In genomic region chr15:68063606-68064005, GRCh38 we compare ENCODE assay signal across 21 cellular contexts. TPM values are rescaled to one million over a fixed set of nuclear protein-coding genes. Genes with fewer than 3 reads are reported as not detected.
A peak's percentile ranks its signal among the peaks of the same experiment; 100 is the strongest.
DNase-seq lines count a peak whose midpoint lies in the region; ATAC-seq, FAIRE-seq and TF ChIP-seq lines count a peak whose summit lies in the region.
"Had no signal": no experiment of that assay in that cellular context is flagged by ENCODE, and none has a peak within 500 bp of the region (broad histone marks: within the 10 kb centered on the region; RNA-seq: fewer than 3 reads in every experiment).

No MANE protein-coding gene starts in this region.

- no peak overlapping the region for H3K23ac ChIP-seq in trophoblast cell (ENCODE audit: low read length)

- no peak for TF ChIP-seq EP300 in HepG2 (IDR thresholded peaks at IDR 0.05; ENCODE audit: low read depth in 2 of 2, low read length in 2 of 2)
- no peak for TF ChIP-seq EP300 in HepG2 (CRISPR knock-in tag; IDR thresholded peaks at IDR 0.05; ENCODE audit: borderline replicate concordance)

- H3K18ac ChIP-seq in trophoblast cell (ENCODE audit: low read length) = no peak overlapping the region

- no peak overlapping the region for H4K91ac ChIP-seq in trophoblast cell (ENCODE audit: low read depth, low read length)

- no peak overlapping the region for H3K4me3 Mint-ChIP-seq in activated CD8-positive, alpha-beta T cell treated with anti-CD3 and anti-CD28 coated beads, Interleukin-2, amount 10 ng/mL, durations not matched to agents 7 days and 5 days

- no peak overlapping the region for H3K27ac ChIP-seq in HepG2 (ENCODE audit: extremely low read length, insufficient read depth, low read length)
- H3K27ac ChIP-seq in right lobe of liver = no peak overlapping the region
- peak overlapping the region; percentile 16 for H3K27ac ChIP-seq in foreskin keratinocyte
- H3K27ac ChIP-seq in trophoblast cell (ENCODE audit: low read depth, low read length) = no peak overlapping the region
- H3K27ac ChIP-seq: BLaER1, C4-2B, GM23248 had no signal

- no peak overlapping the region for H2BK12ac ChIP-seq in trophoblast cell (ENCODE audit: low read length)

- no peak overlapping the region for H4K12ac ChIP-seq in trophoblast cell (ENCODE audit: low read depth, low read length)

- no peak for TF ChIP-seq RAD21 in HepG2 (CRISPR knock-in tag; IDR thresholded peaks at IDR 0.05)

- no peak overlapping the region for H4K8ac ChIP-seq in trophoblast cell (ENCODE audit: low read depth, low read length)

- CTCF ChIA-PET in HepG2 (lab: Yijun Ruan, JAX; ENCODE audit: low intra/inter-chr PET ratio, low total read pairs) = no interaction called here
- CTCF ChIA-PET in activated CD8-positive, alpha-beta T cell treated with anti-CD3 and anti-CD28 coated beads, Interleukin-2, amount 10 ng/mL, durations not matched to agents 7 days and 5 days (lab: Charles Lee) = no interaction called here

- in situ Hi-C loops in HepG2 (cut with HindIII; ENCODE audit: extremely low pct_ligation_motif_present, low pct_unique_long_range_greater_than_20kb) = no loop called here

- peak overlapping the region; percentile 79 for H3K4ac ChIP-seq in trophoblast cell (ENCODE audit: low read depth, low read length)

- peaks cover 26% of the 10 kb centered on the region for H3K4me1 ChIP-seq in HepG2 (ENCODE audit: insufficient read depth, low read length)
- H3K4me1 ChIP-seq in right lobe of liver = peaks cover 0 to 14% (median 6%) of the 10 kb centered on the region in 4 donors
- H3K4me1 ChIP-seq in foreskin keratinocyte = peaks cover 11% of the 10 kb centered on the region
- no peaks in the 10 kb centered on the region for H3K4me1 ChIP-seq in trophoblast cell (ENCODE audit: control insufficient read depth in 1 of 2, insufficient read depth in 2 of 2, low read length in 2 of 2)
- H3K4me1 ChIP-seq: Caco-2 had no signal

- TF ChIP-seq POLR2A in HepG2 (IDR thresholded peaks at IDR 0.05; ENCODE audit: insufficient read depth in 1 of 2, low read depth in 2 of 2, low read length in 2 of 2) (no peak), right lobe of liver (IDR thresholded peaks at IDR 0.05) (no peak)

- intact Hi-C loops in HepG2 (cut with micrococcal nuclease; ENCODE audit: unreplicated experiment) (no loop called here), right lobe of liver (cut with DNase I) (no loop called here)

- peaks cover 98% of the 10 kb centered on the region for H3K79me2 ChIP-seq in HepG2 (ENCODE audit: insufficient read depth, low read length)
- peaks cover 10% of the 10 kb centered on the region for H3K79me2 ChIP-seq in trophoblast cell (ENCODE audit: control insufficient read depth, insufficient read depth, low read length, poor library complexity)

- no peak overlapping the region for H2BK120ac ChIP-seq in trophoblast cell (ENCODE audit: insufficient read depth, low read length, poor library complexity)

- no peak for ATAC-seq in HepG2
- no peak for ATAC-seq in right lobe of liver
- no peak for ATAC-seq in foreskin keratinocyte
- no peak for ATAC-seq in activated CD8-positive, alpha-beta T cell treated with anti-CD3 and anti-CD28 coated beads, Interleukin-2, amount 10 ng/mL, durations not matched to agents 7 days and 5 days
- no peak for ATAC-seq in HG03520 (IDR thresholded peaks at IDR 0.05; ENCODE audit: unreplicated experiment)
- ATAC-seq: CD8-positive, alpha-beta T cell had no signal

- TF ChIP-seq CTCF in HepG2 (CRISPR knock-in tag; IDR thresholded peaks at IDR 0.05) (no peak), right lobe of liver (IDR thresholded peaks at IDR 0.05) (no peak), foreskin keratinocyte (conservative IDR thresholded peaks at IDR 0.05) (no peak)

- H3K79me1 ChIP-seq in trophoblast cell (ENCODE audit: low read length) = no peaks in the 10 kb centered on the region

- no peak overlapping the region for H2AK5ac ChIP-seq in trophoblast cell (ENCODE audit: low read length)

- H3K4me2 ChIP-seq in HepG2 (ENCODE audit: low read depth, low read length) (no peak overlapping the region), trophoblast cell (ENCODE audit: low read length) (no peak overlapping the region)
- H3K4me2 ChIP-seq: BLaER1 had no signal

- POLR2A ChIA-PET in HepG2 (lab: Yijun Ruan, JAX) = no interaction called here
- POLR2A ChIA-PET in activated CD8-positive, alpha-beta T cell treated with anti-CD3 and anti-CD28 coated beads, Interleukin-2, amount 10 ng/mL, durations not matched to agents 7 days and 5 days (lab: Charles Lee) = interaction anchor here (2.1 kb wide), 1 partner anchor 9 kb away, joined by 9 read pairs; the partner anchor contains the start of gene PIAS1

- no peak overlapping the region for H2BK5ac ChIP-seq in trophoblast cell (ENCODE audit: low read depth, low read length, poor library complexity)

- no peak for DNase-seq in HepG2 (ENCODE audit: low spot score)
- no peak for DNase-seq in right lobe of liver
- no peak for DNase-seq in foreskin keratinocyte
- no peak for DNase-seq in trophoblast cell
- no peak for DNase-seq in activated CD8-positive, alpha-beta T cell treated with anti-CD3 and anti-CD28 coated beads, Interleukin-2, amount 10 ng/mL, durations not matched to agents 7 days and 5 days
- DNase-seq in ecto neural progenitor cell (ENCODE audit: low spot score) = no peak
- DNase-seq: 8988T; Caco-2; CD4-positive, CD25-positive, alpha-beta regulatory T cell; CD8-positive, alpha-beta T cell; DMS153; DND-41; GM23248; H7; HCEC 1CT had no signal

- no peak for FAIRE-seq in HepG2 (lab: Jason Lieb, UNC)
- FAIRE-seq: G401.6, GM12892, H1 had no signal

- H3K4me3 ChIP-seq in HepG2 (replicated peaks in 1 of 3; ENCODE audit: insufficient read depth in 1 of 3, low read depth in 2 of 3, low read length in 3 of 3) (no peak overlapping the region), right lobe of liver (no peak overlapping the region), trophoblast cell (ENCODE audit: low read depth, low read length) (no peak overlapping the region)
- H3K4me3 ChIP-seq: BLaER1, GM23248 had no signal

- peaks cover 23% of the 10 kb centered on the region for H3K36me3 Mint-ChIP-seq in activated CD8-positive, alpha-beta T cell treated with anti-CD3 and anti-CD28 coated beads, Interleukin-2, amount 10 ng/mL, durations not matched to agents 7 days and 5 days (ENCODE audit: low read depth)

- H3K9ac ChIP-seq in HepG2 (ENCODE audit: insufficient read depth, low read depth, low read length) (no peak overlapping the region), trophoblast cell (ENCODE audit: low read length) (no peak overlapping the region)
- H3K9ac ChIP-seq: BLaER1, GM23248 had no signal

- H2AFZ ChIP-seq in HepG2 (ENCODE audit: low read length) = no peak overlapping the region
- no peak overlapping the region for H2AFZ ChIP-seq in trophoblast cell (ENCODE audit: insufficient read depth, low read length, poor library complexity)
- H2AFZ ChIP-seq: GM23248 had no signal

- peaks cover 10% of the 10 kb centered on the region; the same call in 1 of the 2 replicates for H4K20me1 ChIP-seq in HepG2 (ENCODE audit: insufficient read depth, low read length)

- H3K27ac Mint-ChIP-seq in activated CD8-positive, alpha-beta T cell treated with anti-CD3 and anti-CD28 coated beads, Interleukin-2, amount 10 ng/mL, durations not matched to agents 7 days and 5 days = no peak overlapping the region
- H3K27ac Mint-ChIP-seq: CD4-positive, CD25-positive, alpha-beta regulatory T cell; CD8-positive, alpha-beta T cell had no signal

- H3K14ac ChIP-seq in trophoblast cell (ENCODE audit: low read length) = no peak overlapping the region

- H3K9me3 Mint-ChIP-seq in activated CD8-positive, alpha-beta T cell treated with anti-CD3 and anti-CD28 coated beads, Interleukin-2, amount 10 ng/mL, durations not matched to agents 7 days and 5 days (ENCODE audit: insufficient read depth) = no peaks in the 10 kb centered on the region
- H3K9me3 Mint-ChIP-seq: CD4-positive, CD25-positive, alpha-beta regulatory T cell; CD8-positive, alpha-beta T cell had no signal

- BruUV-seq in HepG2 (replicated peaks; lab: Mats Ljungman, UMichigan) = no TSS peak

- peaks cover 0 to 3% of the 10 kb centered on the region in 2 experiments; a peak in 1 of 5 replicates for H3K36me3 ChIP-seq in HepG2 (replicated peaks in 1 of 2; ENCODE audit: control insufficient read depth in 1 of 2, insufficient read depth in 2 of 2, low read length in 2 of 2)
- no peaks in the 10 kb centered on the region for H3K36me3 ChIP-seq in right lobe of liver
- H3K36me3 ChIP-seq in trophoblast cell (ENCODE audit: control insufficient read depth in 1 of 2, insufficient read depth in 2 of 2, low read length in 2 of 2) = peaks cover 0 to 2% of the 10 kb centered on the region in 2 experiments

- H3K4me1 Mint-ChIP-seq in activated CD8-positive, alpha-beta T cell treated with anti-CD3 and anti-CD28 coated beads, Interleukin-2, amount 10 ng/mL, durations not matched to agents 7 days and 5 days (ENCODE audit: low read depth) = peaks cover 16% of the 10 kb centered on the region

- 96% methylated on average over 3 of the region's 3 CpGs for WGBS in HepG2 (ENCODE audit: low lambda C conversion rate)
- WGBS in right lobe of liver (ENCODE audit: insufficient coverage, low coverage, low lambda C conversion rate, missing lambda C conversion rate) = 87% methylated on average over 3 of the region's 3 CpGs
- WGBS in trophoblast cell (ENCODE audit: extremely low coverage, insufficient coverage, insufficient read length) = no CpG with 5 or more reads among the region's 3 CpGs

- H3K27me3 ChIP-seq in HepG2 (ENCODE audit: control insufficient read depth in 1 of 2, insufficient read depth in 2 of 2, low read length in 2 of 2) (no peaks in the 10 kb centered on the region), right lobe of liver (no peaks in the 10 kb centered on the region), foreskin keratinocyte (no peaks in the 10 kb centered on the region), trophoblast cell (ENCODE audit: insufficient read depth, low read length) (no peaks in the 10 kb centered on the region)
- H3K27me3 ChIP-seq: BLaER1 had no signal

- no peaks in the 10 kb centered on the region for H3K27me3 Mint-ChIP-seq in activated CD8-positive, alpha-beta T cell treated with anti-CD3 and anti-CD28 coated beads, Interleukin-2, amount 10 ng/mL, durations not matched to agents 7 days and 5 days (ENCODE audit: low read depth)
- H3K27me3 Mint-ChIP-seq: CD4-positive, CD25-positive, alpha-beta regulatory T cell had no signal

- H3K9me3 ChIP-seq in HepG2 (ENCODE audit: low read length) (no peaks in the 10 kb centered on the region), right lobe of liver (no peaks in the 10 kb centered on the region), trophoblast cell (ENCODE audit: insufficient read depth, low read depth, low read length) (no peaks in the 10 kb centered on the region)
- H3K9me3 ChIP-seq: Caco-2 had no signal

RNA-seq across cellular contexts. Expression of gene PIAS1, which starts 9.5 kb away (rescaled TPM):
- total RNA-seq in HepG2 (2016; rRNA removed; fragmentation: Illumina TruSeq; extraction: Trizol) = 20.7 and 23.2 TPM in 2 replicates
- total RNA-seq in HepG2 (2016; cell fraction: cytosol; rRNA removed; fragmentation: Illumina TruSeq; extraction: Trizol; ENCODE audit: low read depth) = 13.3 and 13.7 TPM in 2 replicates
- total RNA-seq in HepG2 (2016; cell fraction: insoluble cytoplasmic fraction; rRNA removed; fragmentation: Illumina TruSeq; extraction: Trizol) = 19.2 and 20.9 TPM in 2 replicates
- total RNA-seq in HepG2 (2016; cell fraction: membrane; rRNA removed; fragmentation: Illumina TruSeq; extraction: Trizol) = 15.7 and 17.4 TPM in 2 replicates
- 40.8 and 44.2 TPM in 2 replicates for total RNA-seq in HepG2 (2016; cell fraction: nucleus; rRNA removed; fragmentation: Illumina TruSeq; extraction: Trizol)
- polyA plus RNA-seq in HepG2 (2011; rRNA removed) = 27.8 and 33.7 TPM in 2 replicates
- 20.2 and 22.2 TPM in 2 replicates for polyA plus RNA-seq in HepG2 (2011; cell fraction: cytosol; rRNA removed)
- polyA plus RNA-seq in HepG2 (2011; cell fraction: nucleus; rRNA removed) = 52.0 and 60.6 TPM in 2 replicates
- 21.4 and 23.7 TPM in 2 replicates for polyA plus RNA-seq in HepG2 (2012)
- 1.9 and 2.4 TPM in 2 replicates for polyA plus RNA-seq in HepG2 (2016; cell fraction: cytosol; fragmentation: Illumina TruSeq; extraction: Trizol; ENCODE audit: low read depth)
- 26.7 and 30.0 TPM in 2 replicates for polyA plus RNA-seq in HepG2 (2016; cell fraction: insoluble cytoplasmic fraction; fragmentation: Illumina TruSeq; extraction: Trizol; ENCODE audit: low read depth)
- polyA plus RNA-seq in HepG2 (2016; cell fraction: membrane; fragmentation: Illumina TruSeq; extraction: Trizol; ENCODE audit: low read depth) = 4.2 and 4.8 TPM in 2 replicates
- polyA plus RNA-seq in HepG2 (2016; cell fraction: nucleus; fragmentation: Illumina TruSeq; extraction: Trizol; ENCODE audit: insufficient read depth, low read depth) = 25.3 and 26.6 TPM in 2 replicates
- polyA minus RNA-seq in HepG2 (2011; rRNA and poly(A)+ RNA removed; ENCODE audit: low replicate concordance) = 79.4 and 97.0 TPM in 2 replicates
- 25.3 and 29.3 TPM in 2 replicates for polyA minus RNA-seq in HepG2 (2011; cell fraction: cytosol; rRNA and poly(A)+ RNA removed)
- polyA minus RNA-seq in HepG2 (2011; cell fraction: nucleus; rRNA and poly(A)+ RNA removed) = 120 and 122 TPM in 2 replicates
- total RNA-seq in right lobe of liver = 10 to 100 TPM in 5 of 6 experiments, 1 to 10 TPM in 1; 8.1 to 17.3 (median 13.1) TPM
- 19.4 and 23.0 TPM in 2 replicates for total RNA-seq in foreskin keratinocyte
- polyA plus RNA-seq in foreskin keratinocyte = 8.1 and 8.5 TPM in 2 replicates
- polyA plus RNA-seq in trophoblast cell (2013) = 50.5 and 52.4 TPM in 2 replicates
- 10 to 100 TPM; 40.6 to 44.2 TPM for total RNA-seq in activated CD8-positive, alpha-beta T cell treated with anti-CD3 and anti-CD28 coated beads, Interleukin-2, amount 10 ng/mL, durations not matched to agents 7 days and 5 days
